Comparison of ENCODE assay signal across 16 cellular contexts in genomic region chr17:63249256-63250006, GRCh38.
DNase-seq lines count a peak whose midpoint lies in the region; ATAC-seq, FAIRE-seq and TF ChIP-seq lines count a peak whose summit lies in the region.
"Had no signal": no experiment of that assay in that cellular context is flagged by ENCODE, and none has a peak within 500 bp of the region (broad histone marks: within the 10 kb centered on the region; RNA-seq: fewer than 3 reads in every experiment).

No MANE protein-coding gene starts in this region.

- CTCF ChIA-PET in activated naive CD4-positive, alpha-beta T cell treated with anti-CD3 and anti-CD28 coated beads for 36 hours (lab: Charles Lee), result interaction anchor here (0.7 to 1.5 kb wide), 2 partner anchors 19 to 72 kb away, joined by 3 read pairs; no protein-coding TSS in a partner anchor

- no peak overlapping the region for H3K27ac Mint-ChIP-seq in activated naive CD4-positive, alpha-beta T cell treated with anti-CD3 and anti-CD28 coated beads for 36 hours
- no peak overlapping the region for H3K27ac Mint-ChIP-seq in progenitor cell of endocrine pancreas
- H3K27ac Mint-ChIP-seq: activated naive CD4-positive, alpha-beta T cell treated with anti-CD3 and anti-CD28 coated beads, Interleukin-2, amount 10 ng/mL, durations not matched to agents 7 days and 5 days; B cell had no signal

- ATAC-seq in GM19328 (IDR thresholded peaks at IDR 0.05; ENCODE audit: unreplicated experiment) (no peak), HG02840 (IDR thresholded peaks at IDR 0.05; ENCODE audit: low FRiP score, unreplicated experiment) (no peak)
- ATAC-seq: upper lobe of right lung had no signal

- no peaks in the 10 kb centered on the region for H3K9me3 Mint-ChIP-seq in activated naive CD4-positive, alpha-beta T cell treated with anti-CD3 and anti-CD28 coated beads for 36 hours
- peaks cover 6% of the 10 kb centered on the region for H3K9me3 Mint-ChIP-seq in progenitor cell of endocrine pancreas (ENCODE audit: low read depth)
- H3K9me3 Mint-ChIP-seq: activated naive CD4-positive, alpha-beta T cell treated with anti-CD3 and anti-CD28 coated beads, Interleukin-2, amount 10 ng/mL, durations not matched to agents 7 days and 5 days had no signal

- DNase-seq in AG08396 (ENCODE audit: low spot score) (peak; percentile 7), NCI-H1092 (lab: John Stamatoyannopoulos, UW) (peak; percentile 43), astrocyte of the cerebellum (ENCODE audit: low read depth) (peak; percentile 28), progenitor cell of endocrine pancreas (ENCODE audit: low spot score, unreplicated experiment) (no peak)
- DNase-seq in activated naive CD4-positive, alpha-beta T cell treated with anti-CD3 and anti-CD28 coated beads for 36 hours, result no peak
- DNase-seq: activated naive CD4-positive, alpha-beta T cell treated with anti-CD3 and anti-CD28 coated beads, Interleukin-2, amount 10 ng/mL, durations not matched to agents 7 days and 5 days; esophagus squamous epithelium; NCI-H1105; NCI-H524 treated with DMSO at 0.1 percent for 48 hours; SHP77; stimulated activated CD4-positive, alpha-beta T cell treated with anti-CD3 and anti-CD28 coated beads, Interleukin-4, amount 100 ng/mL, for 1 hour; upper lobe of right lung had no signal

- peak; percentile 56 for FAIRE-seq in islet of Langerhans (lab: Jason Lieb, UNC)

- H3K27me3 Mint-ChIP-seq in activated naive CD4-positive, alpha-beta T cell treated with anti-CD3 and anti-CD28 coated beads for 36 hours (ENCODE audit: low read depth), result no peaks in the 10 kb centered on the region
- no peaks in the 10 kb centered on the region for H3K27me3 Mint-ChIP-seq in progenitor cell of endocrine pancreas
- H3K27me3 Mint-ChIP-seq: activated naive CD4-positive, alpha-beta T cell treated with anti-CD3 and anti-CD28 coated beads, Interleukin-2, amount 10 ng/mL, durations not matched to agents 7 days and 5 days; B cell had no signal

- H3K4me3 Mint-ChIP-seq in activated naive CD4-positive, alpha-beta T cell treated with anti-CD3 and anti-CD28 coated beads for 36 hours, result no peak overlapping the region
- H3K4me3 Mint-ChIP-seq in progenitor cell of endocrine pancreas (ENCODE audit: low read depth), result no peak overlapping the region
- H3K4me3 Mint-ChIP-seq: activated naive CD4-positive, alpha-beta T cell treated with anti-CD3 and anti-CD28 coated beads, Interleukin-2, amount 10 ng/mL, durations not matched to agents 7 days and 5 days; B cell had no signal

- no peak overlapping the region for H3K4me3 ChIP-seq in astrocyte of the cerebellum (ENCODE audit: low read depth, low read length)
- H3K4me3 ChIP-seq: esophagus squamous epithelium, upper lobe of right lung had no signal

- H3K36me3 Mint-ChIP-seq in activated naive CD4-positive, alpha-beta T cell treated with anti-CD3 and anti-CD28 coated beads for 36 hours (ENCODE audit: low read depth), result no peaks in the 10 kb centered on the region
- H3K36me3 Mint-ChIP-seq in progenitor cell of endocrine pancreas (ENCODE audit: insufficient read depth), result no peaks in the 10 kb centered on the region
- H3K36me3 Mint-ChIP-seq: activated naive CD4-positive, alpha-beta T cell treated with anti-CD3 and anti-CD28 coated beads, Interleukin-2, amount 10 ng/mL, durations not matched to agents 7 days and 5 days had no signal

- TF ChIP-seq CTCF in astrocyte of the cerebellum (IDR thresholded peaks at IDR 0.05; ENCODE audit: low read depth, low read length, missing control alignments), result no peak
- no peak for TF ChIP-seq CTCF in progenitor cell of endocrine pancreas (IDR thresholded peaks at IDR 0.05; ENCODE audit: unreplicated experiment)

- in situ Hi-C loops in astrocyte of the cerebellum (cut with HindIII; ENCODE audit: low sequenced_read_pairs), result no loop called here

- H3K4me1 Mint-ChIP-seq in activated naive CD4-positive, alpha-beta T cell treated with anti-CD3 and anti-CD28 coated beads for 36 hours (ENCODE audit: low read depth), result no peaks in the 10 kb centered on the region
- peaks cover 9% of the 10 kb centered on the region for H3K4me1 Mint-ChIP-seq in progenitor cell of endocrine pancreas (ENCODE audit: low read depth)
- H3K4me1 Mint-ChIP-seq: activated naive CD4-positive, alpha-beta T cell treated with anti-CD3 and anti-CD28 coated beads, Interleukin-2, amount 10 ng/mL, durations not matched to agents 7 days and 5 days; B cell had no signal

- intact Hi-C loops in activated naive CD4-positive, alpha-beta T cell treated with anti-CD3 and anti-CD28 coated beads for 36 hours (cut with micrococcal nuclease), result no loop called here

Comparison
In these comparisons a context has a peak if more than half of its experiments do, and no peak if none do; other contexts are left out.
1. DNase-seq: peak in AG08396 (single experiment), NCI-H1092 (single experiment) and astrocyte of the cerebellum (single experiment); none in activated naive CD4-positive, alpha-beta T cell treated with anti-CD3 and anti-CD28 coated beads for 36 hours (single experiment) and progenitor cell of endocrine pancreas (single experiment).